ENCODE assay signal across 1 cellular context in the genomic region with DNA sequence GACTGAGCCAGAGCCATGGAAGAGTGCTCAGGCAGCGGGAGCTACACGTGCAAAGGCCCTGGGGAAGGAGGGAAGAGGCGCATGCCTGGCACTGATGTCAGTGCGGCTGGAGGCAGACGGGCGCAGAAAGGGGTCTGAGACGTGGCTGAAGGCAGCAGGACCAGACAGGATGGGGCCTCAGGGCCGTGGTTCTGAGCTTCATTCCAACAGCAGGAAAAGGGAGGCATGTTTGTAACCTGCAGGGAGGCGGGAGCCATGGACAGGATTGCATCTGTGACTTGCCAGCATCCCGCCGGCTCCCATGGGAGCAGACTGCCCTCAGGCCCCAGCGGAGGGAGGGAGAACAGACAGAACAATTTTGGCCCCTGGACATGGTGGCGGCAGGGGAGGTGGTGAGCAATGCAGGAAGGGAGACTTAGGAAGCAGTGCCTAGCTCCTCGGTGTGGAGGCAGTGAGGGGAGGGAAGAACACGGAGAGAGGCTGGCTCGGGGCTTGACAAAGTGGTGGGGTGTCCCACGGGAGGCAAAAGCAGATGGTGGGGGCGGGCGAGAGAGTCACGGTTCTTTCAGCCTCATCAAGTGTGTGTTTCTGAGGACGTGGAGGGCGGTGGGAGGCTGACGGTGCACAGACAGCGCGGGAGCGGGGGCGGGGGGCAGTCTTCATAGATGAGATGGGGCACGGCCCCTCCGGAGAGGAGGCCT.
TF ChIP-seq lines count a peak whose summit lies in the region.

No MANE protein-coding gene starts in this region.

TF ChIP-seq in GM12878, 131 proteins besides CTCF, POLR2A, EP300 and RAD21 (continued from another document):
- TF ChIP-seq, protein P1, sequence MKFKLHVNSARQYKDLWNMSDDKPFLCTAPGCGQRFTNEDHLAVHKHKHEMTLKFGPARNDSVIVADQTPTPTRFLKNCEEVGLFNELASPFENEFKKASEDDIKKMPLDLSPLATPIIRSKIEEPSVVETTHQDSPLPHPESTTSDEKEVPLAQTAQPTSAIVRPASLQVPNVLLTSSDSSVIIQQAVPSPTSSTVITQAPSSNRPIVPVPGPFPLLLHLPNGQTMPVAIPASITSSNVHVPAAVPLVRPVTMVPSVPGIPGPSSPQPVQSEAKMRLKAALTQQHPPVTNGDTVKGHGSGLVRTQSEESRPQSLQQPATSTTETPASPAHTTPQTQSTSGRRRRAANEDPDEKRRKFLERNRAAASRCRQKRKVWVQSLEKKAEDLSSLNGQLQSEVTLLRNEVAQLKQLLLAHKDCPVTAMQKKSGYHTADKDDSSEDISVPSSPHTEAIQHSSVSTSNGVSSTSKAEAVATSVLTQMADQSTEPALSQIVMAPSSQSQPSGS (IDR thresholded peaks at IDR 0.05; ENCODE audit: low read length), result no peak
- TF ChIP-seq TARDBP (IDR thresholded peaks at IDR 0.05; ENCODE audit: borderline replicate concordance), result no peak
- TF ChIP-seq IKZF1 (conservative IDR thresholded peaks at IDR 0.05), result 0 out of 2 replicates have a peak, but pooled peaks have one; percentile 10
